Comparison of ENCODE assay signal across 1 cellular context in the genomic region with DNA sequence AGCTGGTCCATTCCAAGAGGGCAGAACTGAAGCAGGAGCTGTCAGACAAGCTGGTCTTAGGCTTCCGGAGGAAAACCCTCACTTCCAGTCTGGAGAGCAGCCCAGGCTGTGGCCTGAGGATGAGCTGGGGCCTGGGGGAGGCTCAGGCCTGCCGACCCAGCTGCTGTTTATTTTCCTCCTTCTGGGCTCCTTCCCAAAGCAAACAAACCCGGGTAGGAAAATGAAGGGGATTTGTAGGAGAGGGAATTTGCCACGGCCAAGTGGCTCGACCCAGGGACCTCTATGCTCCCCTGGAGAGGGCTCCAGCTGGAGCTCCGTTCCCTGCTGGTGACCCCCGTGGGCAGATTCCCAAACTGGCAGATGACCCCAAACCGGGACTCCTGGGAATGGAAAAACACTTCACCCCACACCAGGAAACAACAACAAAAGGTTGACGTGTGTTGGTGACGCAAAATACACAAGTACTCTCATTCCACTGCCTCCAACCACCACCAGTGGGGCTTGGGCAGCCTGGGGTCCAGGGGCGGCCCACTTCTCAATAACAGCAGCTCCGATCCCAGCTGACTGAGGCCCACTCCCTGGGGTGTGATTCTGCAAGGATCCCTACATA.
A peak's percentile ranks its signal among the peaks of the same experiment; 100 is the strongest.
TF ChIP-seq lines count a peak whose summit lies in the region.

No MANE protein-coding gene starts in this region.

TF ChIP-seq in HepG2, 621 proteins besides CTCF, POLR2A, EP300 and RAD21 (continued from another document and continues in another):
- TF ChIP-seq NR0B2 (CRISPR knock-in tag; IDR thresholded peaks at IDR 0.05) = 0 out of 2 replicates have a peak, but pooled peaks have one; percentile 35
- no peak for TF ChIP-seq GPN1 (CRISPR knock-in tag; IDR thresholded peaks at IDR 0.05; ENCODE audit: borderline replicate concordance)
- no peak for TF ChIP-seq TIGD3 (CRISPR knock-in tag; IDR thresholded peaks at IDR 0.05; ENCODE audit: borderline replicate concordance)
- TF ChIP-seq, protein P1, sequence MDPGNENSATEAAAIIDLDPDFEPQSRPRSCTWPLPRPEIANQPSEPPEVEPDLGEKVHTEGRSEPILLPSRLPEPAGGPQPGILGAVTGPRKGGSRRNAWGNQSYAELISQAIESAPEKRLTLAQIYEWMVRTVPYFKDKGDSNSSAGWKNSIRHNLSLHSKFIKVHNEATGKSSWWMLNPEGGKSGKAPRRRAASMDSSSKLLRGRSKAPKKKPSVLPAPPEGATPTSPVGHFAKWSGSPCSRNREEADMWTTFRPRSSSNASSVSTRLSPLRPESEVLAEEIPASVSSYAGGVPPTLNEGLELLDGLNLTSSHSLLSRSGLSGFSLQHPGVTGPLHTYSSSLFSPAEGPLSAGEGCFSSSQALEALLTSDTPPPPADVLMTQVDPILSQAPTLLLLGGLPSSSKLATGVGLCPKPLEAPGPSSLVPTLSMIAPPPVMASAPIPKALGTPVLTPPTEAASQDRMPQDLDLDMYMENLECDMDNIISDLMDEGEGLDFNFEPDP (CRISPR knock-in tag; conservative IDR thresholded peaks at IDR 0.05) = no peak
- peak; percentile 64; the same call in 1 of the 2 replicates for TF ChIP-seq DR1 (CRISPR knock-in tag; IDR thresholded peaks at IDR 0.05)
- peak; percentile 72; the same call in 1 of the 2 replicates for TF ChIP-seq BCL3 (CRISPR knock-in tag; IDR thresholded peaks at IDR 0.05)
- TF ChIP-seq ZNF34 (CRISPR knock-in tag; IDR thresholded peaks at IDR 0.05; ENCODE audit: borderline replicate concordance) = no peak
- no peak for TF ChIP-seq ZNF468 (CRISPR knock-in tag; IDR thresholded peaks at IDR 0.05)
- no peak; the same call in 1 of the 2 replicates for TF ChIP-seq ETV6 (CRISPR knock-in tag; conservative IDR thresholded peaks at IDR 0.05)
- TF ChIP-seq ETV5 (CRISPR knock-in tag; IDR thresholded peaks at IDR 0.05; ENCODE audit: borderline replicate concordance) = peak; percentile 36; the same call in 1 of the 2 replicates
- TF ChIP-seq, protein P2, sequence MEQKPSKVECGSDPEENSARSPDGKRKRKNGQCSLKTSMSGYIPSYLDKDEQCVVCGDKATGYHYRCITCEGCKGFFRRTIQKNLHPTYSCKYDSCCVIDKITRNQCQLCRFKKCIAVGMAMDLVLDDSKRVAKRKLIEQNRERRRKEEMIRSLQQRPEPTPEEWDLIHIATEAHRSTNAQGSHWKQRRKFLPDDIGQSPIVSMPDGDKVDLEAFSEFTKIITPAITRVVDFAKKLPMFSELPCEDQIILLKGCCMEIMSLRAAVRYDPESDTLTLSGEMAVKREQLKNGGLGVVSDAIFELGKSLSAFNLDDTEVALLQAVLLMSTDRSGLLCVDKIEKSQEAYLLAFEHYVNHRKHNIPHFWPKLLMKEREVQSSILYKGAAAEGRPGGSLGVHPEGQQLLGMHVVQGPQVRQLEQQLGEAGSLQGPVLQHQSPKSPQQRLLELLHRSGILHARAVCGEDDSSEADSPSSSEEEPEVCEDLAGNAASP (CRISPR knock-in tag; IDR thresholded peaks at IDR 0.05; ENCODE audit: borderline replicate concordance) = peak; percentile 44
- no peak for TF ChIP-seq MATR3 (CRISPR knock-in tag; IDR thresholded peaks at IDR 0.05)
- TF ChIP-seq SP1 (IDR thresholded peaks at IDR 0.05) = no peak
- no peak for TF ChIP-seq SP1 (CRISPR knock-in tag; IDR thresholded peaks at IDR 0.05)
- no peak for TF ChIP-seq ZNF83 (CRISPR knock-in tag; IDR thresholded peaks at IDR 0.05; ENCODE audit: borderline replicate concordance)
- peak; percentile 65; the same call in 1 of the 2 replicates for TF ChIP-seq SPEN (CRISPR knock-in tag; IDR thresholded peaks at IDR 0.05; ENCODE audit: low read depth)
- no peak for TF ChIP-seq CREBL2 (CRISPR knock-in tag; IDR thresholded peaks at IDR 0.05; ENCODE audit: borderline replicate concordance)
- no peak for TF ChIP-seq THYN1 (CRISPR knock-in tag; IDR thresholded peaks at IDR 0.05; ENCODE audit: borderline replicate concordance, low read depth)
- TF ChIP-seq MTA1 (CRISPR knock-in tag; IDR thresholded peaks at IDR 0.05; ENCODE audit: borderline replicate concordance) = peak; percentile 70
- TF ChIP-seq MEF2D (CRISPR knock-in tag; IDR thresholded peaks at IDR 0.05) = peak; percentile 1; the same call in 1 of the 2 replicates
- TF ChIP-seq ZNF670 (CRISPR knock-in tag; IDR thresholded peaks at IDR 0.05; ENCODE audit: borderline replicate concordance) = peak; percentile 78; the same call in 1 of the 2 replicates
- TF ChIP-seq SSRP1 (CRISPR knock-in tag; IDR thresholded peaks at IDR 0.05) = no peak
- peak; percentile 77 for TF ChIP-seq FOXO1 (CRISPR knock-in tag; IDR thresholded peaks at IDR 0.05)
- peak; percentile 66 for TF ChIP-seq MIXL1 (CRISPR knock-in tag; IDR thresholded peaks at IDR 0.05)
- TF ChIP-seq FOXA3 (CRISPR knock-in tag; IDR thresholded peaks at IDR 0.05) = peak; percentile 89
- TF ChIP-seq HOXA3 (CRISPR knock-in tag; IDR thresholded peaks at IDR 0.05) = peak; percentile 62
- TF ChIP-seq ARNT2 (CRISPR knock-in tag; IDR thresholded peaks at IDR 0.05; ENCODE audit: low read depth) = no peak
- TF ChIP-seq, protein P3, sequence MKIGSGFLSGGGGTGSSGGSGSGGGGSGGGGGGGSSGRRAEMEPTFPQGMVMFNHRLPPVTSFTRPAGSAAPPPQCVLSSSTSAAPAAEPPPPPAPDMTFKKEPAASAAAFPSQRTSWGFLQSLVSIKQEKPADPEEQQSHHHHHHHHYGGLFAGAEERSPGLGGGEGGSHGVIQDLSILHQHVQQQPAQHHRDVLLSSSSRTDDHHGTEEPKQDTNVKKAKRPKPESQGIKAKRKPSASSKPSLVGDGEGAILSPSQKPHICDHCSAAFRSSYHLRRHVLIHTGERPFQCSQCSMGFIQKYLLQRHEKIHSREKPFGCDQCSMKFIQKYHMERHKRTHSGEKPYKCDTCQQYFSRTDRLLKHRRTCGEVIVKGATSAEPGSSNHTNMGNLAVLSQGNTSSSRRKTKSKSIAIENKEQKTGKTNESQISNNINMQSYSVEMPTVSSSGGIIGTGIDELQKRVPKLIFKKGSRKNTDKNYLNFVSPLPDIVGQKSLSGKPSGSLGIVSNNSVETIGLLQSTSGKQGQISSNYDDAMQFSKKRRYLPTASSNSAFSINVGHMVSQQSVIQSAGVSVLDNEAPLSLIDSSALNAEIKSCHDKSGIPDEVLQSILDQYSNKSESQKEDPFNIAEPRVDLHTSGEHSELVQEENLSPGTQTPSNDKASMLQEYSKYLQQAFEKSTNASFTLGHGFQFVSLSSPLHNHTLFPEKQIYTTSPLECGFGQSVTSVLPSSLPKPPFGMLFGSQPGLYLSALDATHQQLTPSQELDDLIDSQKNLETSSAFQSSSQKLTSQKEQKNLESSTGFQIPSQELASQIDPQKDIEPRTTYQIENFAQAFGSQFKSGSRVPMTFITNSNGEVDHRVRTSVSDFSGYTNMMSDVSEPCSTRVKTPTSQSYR (CRISPR knock-in tag; IDR thresholded peaks at IDR 0.05; ENCODE audit: borderline replicate concordance) = 0 out of 2 replicates have a peak, but pooled peaks have one; percentile 7
- TF ChIP-seq SMAD1 (CRISPR knock-in tag; IDR thresholded peaks at IDR 0.05; ENCODE audit: borderline replicate concordance, low read depth) = 0 out of 2 replicates have a peak, but pooled peaks have one; percentile 29
- peak; percentile 82 for TF ChIP-seq GATAD2A (CRISPR knock-in tag; IDR thresholded peaks at IDR 0.05)
- TF ChIP-seq ELF3 (CRISPR knock-in tag; IDR thresholded peaks at IDR 0.05) = peak; percentile 77
- TF ChIP-seq ZNF790 (CRISPR knock-in tag; IDR thresholded peaks at IDR 0.05; ENCODE audit: borderline replicate concordance) = peak; percentile 38; the same call in 1 of the 2 replicates
- no peak for TF ChIP-seq FOXK2 (IDR thresholded peaks at IDR 0.05)
- no peak; the same call in 1 of the 2 replicates for TF ChIP-seq ZNF563 (CRISPR knock-in tag; IDR thresholded peaks at IDR 0.05)
- TF ChIP-seq SKI (IDR thresholded peaks at IDR 0.05; ENCODE audit: partially characterized antibody) = peak; percentile 8
- TF ChIP-seq, protein P4, sequence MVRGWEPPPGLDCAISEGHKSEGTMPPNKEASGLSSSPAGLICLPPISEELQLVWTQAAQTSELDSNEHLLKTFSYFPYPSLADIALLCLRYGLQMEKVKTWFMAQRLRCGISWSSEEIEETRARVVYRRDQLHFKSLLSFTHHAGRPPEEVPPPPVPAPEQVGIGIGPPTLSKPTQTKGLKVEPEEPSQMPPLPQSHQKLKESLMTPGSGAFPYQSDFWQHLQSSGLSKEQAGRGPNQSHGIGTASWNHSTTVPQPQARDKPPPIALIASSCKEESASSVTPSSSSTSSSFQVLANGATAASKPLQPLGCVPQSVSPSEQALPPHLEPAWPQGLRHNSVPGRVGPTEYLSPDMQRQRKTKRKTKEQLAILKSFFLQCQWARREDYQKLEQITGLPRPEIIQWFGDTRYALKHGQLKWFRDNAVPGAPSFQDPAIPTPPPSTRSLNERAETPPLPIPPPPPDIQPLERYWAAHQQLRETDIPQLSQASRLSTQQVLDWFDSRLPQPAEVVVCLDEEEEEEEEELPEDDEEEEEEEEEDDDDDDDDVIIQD (CRISPR knock-in tag; IDR thresholded peaks at IDR 0.05; ENCODE audit: low read depth) = no peak
- peak; percentile 98 for TF ChIP-seq ZFP90 (CRISPR knock-in tag; IDR thresholded peaks at IDR 0.05; ENCODE audit: borderline replicate concordance)
- no peak for TF ChIP-seq FOXP1 (IDR thresholded peaks at IDR 0.05)
- 0 out of 2 replicates have a peak, but pooled peaks have one; percentile 60 for TF ChIP-seq FOXP1 (CRISPR knock-in tag; IDR thresholded peaks at IDR 0.05)
- TF ChIP-seq, protein P5, sequence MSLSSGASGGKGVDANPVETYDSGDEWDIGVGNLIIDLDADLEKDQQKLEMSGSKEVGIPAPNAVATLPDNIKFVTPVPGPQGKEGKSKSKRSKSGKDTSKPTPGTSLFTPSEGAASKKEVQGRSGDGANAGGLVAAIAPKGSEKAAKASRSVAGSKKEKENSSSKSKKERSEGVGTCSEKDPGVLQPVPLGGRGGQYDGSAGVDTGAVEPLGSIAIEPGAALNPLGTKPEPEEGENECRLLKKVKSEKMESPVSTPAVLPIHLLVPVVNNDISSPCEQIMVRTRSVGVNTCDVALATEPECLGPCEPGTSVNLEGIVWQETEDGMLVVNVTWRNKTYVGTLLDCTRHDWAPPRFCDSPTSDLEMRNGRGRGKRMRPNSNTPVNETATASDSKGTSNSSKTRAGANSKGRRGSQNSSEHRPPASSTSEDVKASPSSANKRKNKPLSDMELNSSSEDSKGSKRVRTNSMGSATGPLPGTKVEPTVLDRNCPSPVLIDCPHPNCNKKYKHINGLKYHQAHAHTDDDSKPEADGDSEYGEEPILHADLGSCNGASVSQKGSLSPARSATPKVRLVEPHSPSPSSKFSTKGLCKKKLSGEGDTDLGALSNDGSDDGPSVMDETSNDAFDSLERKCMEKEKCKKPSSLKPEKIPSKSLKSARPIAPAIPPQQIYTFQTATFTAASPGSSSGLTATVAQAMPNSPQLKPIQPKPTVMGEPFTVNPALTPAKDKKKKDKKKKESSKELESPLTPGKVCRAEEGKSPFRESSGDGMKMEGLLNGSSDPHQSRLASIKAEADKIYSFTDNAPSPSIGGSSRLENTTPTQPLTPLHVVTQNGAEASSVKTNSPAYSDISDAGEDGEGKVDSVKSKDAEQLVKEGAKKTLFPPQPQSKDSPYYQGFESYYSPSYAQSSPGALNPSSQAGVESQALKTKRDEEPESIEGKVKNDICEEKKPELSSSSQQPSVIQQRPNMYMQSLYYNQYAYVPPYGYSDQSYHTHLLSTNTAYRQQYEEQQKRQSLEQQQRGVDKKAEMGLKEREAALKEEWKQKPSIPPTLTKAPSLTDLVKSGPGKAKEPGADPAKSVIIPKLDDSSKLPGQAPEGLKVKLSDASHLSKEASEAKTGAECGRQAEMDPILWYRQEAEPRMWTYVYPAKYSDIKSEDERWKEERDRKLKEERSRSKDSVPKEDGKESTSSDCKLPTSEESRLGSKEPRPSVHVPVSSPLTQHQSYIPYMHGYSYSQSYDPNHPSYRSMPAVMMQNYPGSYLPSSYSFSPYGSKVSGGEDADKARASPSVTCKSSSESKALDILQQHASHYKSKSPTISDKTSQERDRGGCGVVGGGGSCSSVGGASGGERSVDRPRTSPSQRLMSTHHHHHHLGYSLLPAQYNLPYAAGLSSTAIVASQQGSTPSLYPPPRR (CRISPR knock-in tag; IDR thresholded peaks at IDR 0.05; ENCODE audit: borderline replicate concordance) = no peak
- TF ChIP-seq FOXM1 (CRISPR knock-in tag; IDR thresholded peaks at IDR 0.05) = no peak
- TF ChIP-seq MAFG (CRISPR knock-in tag; IDR thresholded peaks at IDR 0.05) = no peak
- TF ChIP-seq, protein P6, sequence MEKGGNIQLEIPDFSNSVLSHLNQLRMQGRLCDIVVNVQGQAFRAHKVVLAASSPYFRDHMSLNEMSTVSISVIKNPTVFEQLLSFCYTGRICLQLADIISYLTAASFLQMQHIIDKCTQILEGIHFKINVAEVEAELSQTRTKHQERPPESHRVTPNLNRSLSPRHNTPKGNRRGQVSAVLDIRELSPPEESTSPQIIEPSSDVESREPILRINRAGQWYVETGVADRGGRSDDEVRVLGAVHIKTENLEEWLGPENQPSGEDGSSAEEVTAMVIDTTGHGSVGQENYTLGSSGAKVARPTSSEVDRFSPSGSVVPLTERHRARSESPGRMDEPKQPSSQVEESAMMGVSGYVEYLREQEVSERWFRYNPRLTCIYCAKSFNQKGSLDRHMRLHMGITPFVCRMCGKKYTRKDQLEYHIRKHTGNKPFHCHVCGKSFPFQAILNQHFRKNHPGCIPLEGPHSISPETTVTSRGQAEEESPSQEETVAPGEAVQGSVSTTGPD (CRISPR knock-in tag; IDR thresholded peaks at IDR 0.05) = peak; percentile 75; the same call in 1 of the 2 replicates
- TF ChIP-seq ZNF713 (CRISPR knock-in tag; IDR thresholded peaks at IDR 0.05) = no peak
- TF ChIP-seq FLYWCH1 (CRISPR knock-in tag; IDR thresholded peaks at IDR 0.05) = no peak
- TF ChIP-seq ZNF703 (CRISPR knock-in tag; IDR thresholded peaks at IDR 0.05; ENCODE audit: borderline replicate concordance) = no peak
